In genomic region chr10:17671307-17671706, GRCh38 we compare ENCODE assay signal across 1 cellular context.
TF ChIP-seq lines count a peak whose summit lies in the region.

No MANE protein-coding gene starts in this region.

TF ChIP-seq in HepG2, 621 proteins besides CTCF, POLR2A, EP300 and RAD21:
- TF ChIP-seq SOX5 (CRISPR knock-in tag; IDR thresholded peaks at IDR 0.05; ENCODE audit: borderline replicate concordance) (peak; percentile 42; the same call in 1 of the 2 replicates), ZNF335 (CRISPR knock-in tag; IDR thresholded peaks at IDR 0.05) (0 out of 2 replicates have a peak, but pooled peaks have one; percentile 43), TCF7 (IDR thresholded peaks at IDR 0.05; ENCODE audit: low read depth) (0 out of 2 replicates have a peak, but pooled peaks have one; percentile 37), ERF (CRISPR knock-in tag; IDR thresholded peaks at IDR 0.05) (no peak), FOXA1 (IDR thresholded peaks at IDR 0.05) (no peak), FOXA1 (CRISPR knock-in tag; IDR thresholded peaks at IDR 0.05) (peak; percentile 12; the same call in 1 of the 2 replicates), SMAD9 (CRISPR knock-in tag; IDR thresholded peaks at IDR 0.05) (no peak), ZNF329 (CRISPR knock-in tag; IDR thresholded peaks at IDR 0.05; ENCODE audit: low read depth) (no peak), U2AF1 (optimal IDR thresholded peaks at IDR 0.05; ENCODE audit: low read depth, low read length) (no peak), HOXA3 (CRISPR knock-in tag; IDR thresholded peaks at IDR 0.05) (no peak), HMG20A (CRISPR knock-in tag; IDR thresholded peaks at IDR 0.05; ENCODE audit: borderline replicate concordance) (peak; percentile 51; the same call in 1 of the 2 replicates), GATAD2A (CRISPR knock-in tag; IDR thresholded peaks at IDR 0.05) (peak; percentile 63; the same call in 1 of the 2 replicates), ZNF136 (CRISPR knock-in tag; IDR thresholded peaks at IDR 0.05; ENCODE audit: low read depth) (no peak), FOSL2 (CRISPR knock-in tag; IDR thresholded peaks at IDR 0.05) (peak; percentile 36), SIX1 (CRISPR knock-in tag; IDR thresholded peaks at IDR 0.05; ENCODE audit: borderline replicate concordance) (peak; percentile 67; the same call in 1 of the 2 replicates), SAP130 (CRISPR knock-in tag; IDR thresholded peaks at IDR 0.05; ENCODE audit: low read depth) (peak; percentile 38; the same call in 1 of the 2 replicates), TMF1 (CRISPR knock-in tag; IDR thresholded peaks at IDR 0.05; ENCODE audit: low read depth) (no peak), CEBPG (CRISPR knock-in tag; IDR thresholded peaks at IDR 0.05) (peak; percentile 62), HNRNPL (IDR thresholded peaks at IDR 0.05; ENCODE audit: low read depth, low read length) (no peak), ESRRA (CRISPR knock-in tag; IDR thresholded peaks at IDR 0.05; ENCODE audit: low read depth) (no peak), RXRB (CRISPR knock-in tag; IDR thresholded peaks at IDR 0.05; ENCODE audit: borderline replicate concordance) (no peak), KMT2A (CRISPR knock-in tag; IDR thresholded peaks at IDR 0.05) (no peak), POLR2G (IDR thresholded peaks at IDR 0.05; ENCODE audit: low read depth, low read length) (no peak), CEBPB (IDR thresholded peaks at IDR 0.05; ENCODE audit: borderline replicate concordance, low read depth, low read length) (peak; percentile 85), SOX13 (IDR thresholded peaks at IDR 0.05) (no peak), SOX13 (CRISPR knock-in tag; conservative IDR thresholded peaks at IDR 0.05 in 1 of 2, IDR thresholded peaks at IDR 0.05 in 1 of 2) (peak in 1 of 2 experiments; percentile 66; a peak in 1 of 4 replicates), CREM (IDR thresholded peaks at IDR 0.05) (peak; percentile 39; the same call in 1 of the 2 replicates), CREM (CRISPR knock-in tag; IDR thresholded peaks at IDR 0.05) (no peak), SAFB2 (CRISPR knock-in tag; IDR thresholded peaks at IDR 0.05; ENCODE audit: borderline replicate concordance, low read depth) (no peak), BCL6 (CRISPR knock-in tag; IDR thresholded peaks at IDR 0.05) (peak; percentile 66), NCOA2 (CRISPR knock-in tag; IDR thresholded peaks at IDR 0.05) (peak; percentile 66), ZBTB33 (CRISPR knock-in tag; IDR thresholded peaks at IDR 0.05) (peak; percentile 51; the same call in 1 of the 2 replicates), NFE2 (CRISPR knock-in tag; IDR thresholded peaks at IDR 0.05) (no peak), SIX4 (CRISPR knock-in tag; IDR thresholded peaks at IDR 0.05) (peak; percentile 91), HNF4A (CRISPR knock-in tag; IDR thresholded peaks at IDR 0.05) (0 out of 2 replicates have a peak, but pooled peaks have one; percentile 6)
- TF ChIP-seq, protein P1, sequence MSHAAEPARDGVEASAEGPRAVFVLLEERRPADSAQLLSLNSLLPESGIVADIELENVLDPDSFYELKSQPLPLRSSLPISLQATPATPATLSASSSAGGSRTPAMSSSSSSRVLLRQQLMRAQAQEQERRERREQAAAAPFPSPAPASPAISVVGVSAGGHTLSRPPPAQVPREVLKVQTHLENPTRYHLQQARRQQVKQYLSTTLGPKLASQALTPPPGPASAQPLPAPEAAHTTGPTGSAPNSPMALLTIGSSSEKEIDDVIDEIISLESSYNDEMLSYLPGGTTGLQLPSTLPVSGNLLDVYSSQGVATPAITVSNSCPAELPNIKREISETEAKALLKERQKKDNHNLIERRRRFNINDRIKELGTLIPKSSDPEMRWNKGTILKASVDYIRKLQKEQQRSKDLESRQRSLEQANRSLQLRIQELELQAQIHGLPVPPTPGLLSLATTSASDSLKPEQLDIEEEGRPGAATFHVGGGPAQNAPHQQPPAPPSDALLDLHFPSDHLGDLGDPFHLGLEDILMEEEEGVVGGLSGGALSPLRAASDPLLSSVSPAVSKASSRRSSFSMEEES (CRISPR knock-in tag; IDR thresholded peaks at IDR 0.05): peak; percentile 89
- TF ChIP-seq, protein P2, sequence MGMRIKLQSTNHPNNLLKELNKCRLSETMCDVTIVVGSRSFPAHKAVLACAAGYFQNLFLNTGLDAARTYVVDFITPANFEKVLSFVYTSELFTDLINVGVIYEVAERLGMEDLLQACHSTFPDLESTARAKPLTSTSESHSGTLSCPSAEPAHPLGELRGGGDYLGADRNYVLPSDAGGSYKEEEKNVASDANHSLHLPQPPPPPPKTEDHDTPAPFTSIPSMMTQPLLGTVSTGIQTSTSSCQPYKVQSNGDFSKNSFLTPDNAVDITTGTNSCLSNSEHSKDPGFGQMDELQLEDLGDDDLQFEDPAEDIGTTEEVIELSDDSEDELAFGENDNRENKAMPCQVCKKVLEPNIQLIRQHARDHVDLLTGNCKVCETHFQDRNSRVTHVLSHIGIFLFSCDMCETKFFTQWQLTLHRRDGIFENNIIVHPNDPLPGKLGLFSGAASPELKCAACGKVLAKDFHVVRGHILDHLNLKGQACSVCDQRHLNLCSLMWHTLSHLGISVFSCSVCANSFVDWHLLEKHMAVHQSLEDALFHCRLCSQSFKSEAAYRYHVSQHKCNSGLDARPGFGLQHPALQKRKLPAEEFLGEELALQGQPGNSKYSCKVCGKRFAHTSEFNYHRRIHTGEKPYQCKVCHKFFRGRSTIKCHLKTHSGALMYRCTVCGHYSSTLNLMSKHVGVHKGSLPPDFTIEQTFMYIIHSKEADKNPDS (CRISPR knock-in tag; IDR thresholded peaks at IDR 0.05): no peak
- TF ChIP-seq, protein P3, sequence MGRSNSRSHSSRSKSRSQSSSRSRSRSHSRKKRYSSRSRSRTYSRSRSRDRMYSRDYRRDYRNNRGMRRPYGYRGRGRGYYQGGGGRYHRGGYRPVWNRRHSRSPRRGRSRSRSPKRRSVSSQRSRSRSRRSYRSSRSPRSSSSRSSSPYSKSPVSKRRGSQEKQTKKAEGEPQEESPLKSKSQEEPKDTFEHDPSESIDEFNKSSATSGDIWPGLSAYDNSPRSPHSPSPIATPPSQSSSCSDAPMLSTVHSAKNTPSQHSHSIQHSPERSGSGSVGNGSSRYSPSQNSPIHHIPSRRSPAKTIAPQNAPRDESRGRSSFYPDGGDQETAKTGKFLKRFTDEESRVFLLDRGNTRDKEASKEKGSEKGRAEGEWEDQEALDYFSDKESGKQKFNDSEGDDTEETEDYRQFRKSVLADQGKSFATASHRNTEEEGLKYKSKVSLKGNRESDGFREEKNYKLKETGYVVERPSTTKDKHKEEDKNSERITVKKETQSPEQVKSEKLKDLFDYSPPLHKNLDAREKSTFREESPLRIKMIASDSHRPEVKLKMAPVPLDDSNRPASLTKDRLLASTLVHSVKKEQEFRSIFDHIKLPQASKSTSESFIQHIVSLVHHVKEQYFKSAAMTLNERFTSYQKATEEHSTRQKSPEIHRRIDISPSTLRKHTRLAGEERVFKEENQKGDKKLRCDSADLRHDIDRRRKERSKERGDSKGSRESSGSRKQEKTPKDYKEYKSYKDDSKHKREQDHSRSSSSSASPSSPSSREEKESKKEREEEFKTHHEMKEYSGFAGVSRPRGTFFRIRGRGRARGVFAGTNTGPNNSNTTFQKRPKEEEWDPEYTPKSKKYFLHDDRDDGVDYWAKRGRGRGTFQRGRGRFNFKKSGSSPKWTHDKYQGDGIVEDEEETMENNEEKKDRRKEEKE (IDR thresholded peaks at IDR 0.05): no peak
- TF ChIP-seq, protein P4, sequence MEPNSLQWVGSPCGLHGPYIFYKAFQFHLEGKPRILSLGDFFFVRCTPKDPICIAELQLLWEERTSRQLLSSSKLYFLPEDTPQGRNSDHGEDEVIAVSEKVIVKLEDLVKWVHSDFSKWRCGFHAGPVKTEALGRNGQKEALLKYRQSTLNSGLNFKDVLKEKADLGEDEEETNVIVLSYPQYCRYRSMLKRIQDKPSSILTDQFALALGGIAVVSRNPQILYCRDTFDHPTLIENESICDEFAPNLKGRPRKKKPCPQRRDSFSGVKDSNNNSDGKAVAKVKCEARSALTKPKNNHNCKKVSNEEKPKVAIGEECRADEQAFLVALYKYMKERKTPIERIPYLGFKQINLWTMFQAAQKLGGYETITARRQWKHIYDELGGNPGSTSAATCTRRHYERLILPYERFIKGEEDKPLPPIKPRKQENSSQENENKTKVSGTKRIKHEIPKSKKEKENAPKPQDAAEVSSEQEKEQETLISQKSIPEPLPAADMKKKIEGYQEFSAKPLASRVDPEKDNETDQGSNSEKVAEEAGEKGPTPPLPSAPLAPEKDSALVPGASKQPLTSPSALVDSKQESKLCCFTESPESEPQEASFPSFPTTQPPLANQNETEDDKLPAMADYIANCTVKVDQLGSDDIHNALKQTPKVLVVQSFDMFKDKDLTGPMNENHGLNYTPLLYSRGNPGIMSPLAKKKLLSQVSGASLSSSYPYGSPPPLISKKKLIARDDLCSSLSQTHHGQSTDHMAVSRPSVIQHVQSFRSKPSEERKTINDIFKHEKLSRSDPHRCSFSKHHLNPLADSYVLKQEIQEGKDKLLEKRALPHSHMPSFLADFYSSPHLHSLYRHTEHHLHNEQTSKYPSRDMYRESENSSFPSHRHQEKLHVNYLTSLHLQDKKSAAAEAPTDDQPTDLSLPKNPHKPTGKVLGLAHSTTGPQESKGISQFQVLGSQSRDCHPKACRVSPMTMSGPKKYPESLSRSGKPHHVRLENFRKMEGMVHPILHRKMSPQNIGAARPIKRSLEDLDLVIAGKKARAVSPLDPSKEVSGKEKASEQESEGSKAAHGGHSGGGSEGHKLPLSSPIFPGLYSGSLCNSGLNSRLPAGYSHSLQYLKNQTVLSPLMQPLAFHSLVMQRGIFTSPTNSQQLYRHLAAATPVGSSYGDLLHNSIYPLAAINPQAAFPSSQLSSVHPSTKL (CRISPR knock-in tag; IDR thresholded peaks at IDR 0.05): peak; percentile 44; the same call in 1 of the 2 replicates
